Comparison of ENCODE assay signal across 22 cellular contexts in genomic region chr11:7385532-7385931, GRCh38.
DNase-seq lines count a peak whose midpoint lies in the region; ATAC-seq lines count a peak whose summit lies in the region.
"Had no signal": no experiment of that assay in that cellular context is flagged by ENCODE, and none has a peak within 500 bp of the region (broad histone marks: within the 10 kb centered on the region; RNA-seq: fewer than 3 reads in every experiment).

No MANE protein-coding gene starts in this region.

- no peaks in the 10 kb centered on the region for H3K36me3 ChIP-seq in Karpas-422 (ENCODE audit: insufficient read depth, low read length)
- H3K36me3 ChIP-seq: BE2C, BLaER1 had no signal

- no peak overlapping the region for H3K4me3 ChIP-seq in Karpas-422 (ENCODE audit: low read length)
- H3K4me3 ChIP-seq: BLaER1, GM12878 had no signal

- H3K79me2 ChIP-seq in Karpas-422 (ENCODE audit: low read length): no peaks in the 10 kb centered on the region

- no peaks in the 10 kb centered on the region for H4K20me1 ChIP-seq in Karpas-422 (ENCODE audit: insufficient read depth, low read depth, low read length)
- H4K20me1 ChIP-seq: BLaER1 had no signal

- no peaks in the 10 kb centered on the region for H3K9me3 ChIP-seq in Karpas-422 (ENCODE audit: low read length)
- H3K9me3 ChIP-seq: BE2C, BLaER1 had no signal

- H3K27ac ChIP-seq in Karpas-422 (ENCODE audit: low read length): no peak overlapping the region
- H3K27ac ChIP-seq: BLaER1 had no signal

- H3K9me2 ChIP-seq in Karpas-422 (replicated peaks; ENCODE audit: insufficient read depth, low read length): no peaks in the 10 kb centered on the region

- no peak overlapping the region for H3K9ac ChIP-seq in Karpas-422 (ENCODE audit: low read length)
- H3K9ac ChIP-seq: BLaER1 had no signal

- peak; percentile 42 for ATAC-seq in left lobe of liver
- ATAC-seq in GM21423 (IDR thresholded peaks at IDR 0.05; ENCODE audit: unreplicated experiment): no peak
- no peak for ATAC-seq in HG03432 (IDR thresholded peaks at IDR 0.05; ENCODE audit: unreplicated experiment)
- no peak for ATAC-seq in GM18517 (IDR thresholded peaks at IDR 0.05; ENCODE audit: unreplicated experiment)
- ATAC-seq: GM12878 had no signal

- no peak overlapping the region for H3K4me2 ChIP-seq in Karpas-422 (ENCODE audit: low read depth, low read length, poor library complexity, severe bottlenecking)
- H3K4me2 ChIP-seq: BLaER1 had no signal

- H3K27me3 ChIP-seq in Karpas-422 (ENCODE audit: low read length): no peaks in the 10 kb centered on the region
- H3K27me3 ChIP-seq: BE2C, BLaER1 had no signal

- H3K4me1 ChIP-seq in Karpas-422 (ENCODE audit: low read length): no peaks in the 10 kb centered on the region
- H3K4me1 ChIP-seq: BE2C, BLaER1 had no signal

- H2AFZ ChIP-seq in Karpas-422 (ENCODE audit: low read length): no peak overlapping the region

- in situ Hi-C loops in G401 (cut with HindIII; ENCODE audit: low sequenced_read_pairs): no loop called here

- DNase-seq in G401 (ENCODE audit: low spot score) (peak; percentile 34), Karpas-422 (peak; percentile 32), left lobe of liver (ENCODE audit: low spot score) (no peak)
- DNase-seq: 8988T; ACHN; BE2C; CD4-positive, alpha-beta memory T cell; CD4-positive, CD25-positive, alpha-beta regulatory T cell; CD8-positive, alpha-beta memory T cell; COR-L47; DMS 273 treated with DMSO at 0.1 percent for 48 hours; DMS153; DMS53; DMS79; DND-41; EL; GF-D8 had no signal
